In the genomic region with DNA sequence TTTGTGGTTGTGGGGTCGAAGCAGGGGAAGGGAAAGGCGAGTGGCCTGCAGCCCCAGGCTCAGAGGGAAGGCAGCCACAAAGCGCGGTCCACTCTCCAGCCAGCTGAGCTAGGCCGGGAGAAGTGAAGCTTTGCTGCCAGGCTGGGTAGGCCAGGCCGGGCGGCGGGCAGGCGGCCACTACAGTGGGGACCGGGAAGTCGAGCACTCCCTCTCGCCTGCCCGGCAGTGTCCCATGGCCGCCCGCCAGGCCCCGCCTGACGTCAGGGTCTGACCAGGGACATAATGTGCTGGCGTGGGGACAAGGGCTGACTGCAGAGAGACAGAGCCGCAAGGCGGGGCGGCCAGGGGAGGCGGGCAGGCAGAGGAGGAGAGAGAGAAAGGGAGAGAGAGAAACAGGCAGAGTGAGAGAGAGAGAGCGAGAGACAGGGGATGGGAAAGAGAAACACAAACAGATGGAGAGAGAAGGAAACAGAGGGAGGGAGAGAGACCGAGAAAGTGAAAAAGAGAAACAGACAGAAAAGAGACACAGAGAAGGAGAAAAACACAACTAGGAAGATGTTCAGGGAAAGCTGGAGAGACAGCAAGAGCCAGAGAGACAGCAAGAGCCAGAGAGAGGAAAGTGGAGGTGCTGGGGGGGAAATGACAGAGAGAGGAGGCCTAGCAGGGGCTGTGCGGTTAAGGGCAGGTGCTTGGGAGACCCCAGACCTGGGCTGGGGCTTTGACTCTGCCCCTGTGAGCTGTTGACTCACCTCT, we compare ENCODE assay signal across 9 cellular contexts.
DNase-seq lines count a peak whose midpoint lies in the region; ATAC-seq and TF ChIP-seq lines count a peak whose summit lies in the region.
"Had no signal": no experiment of that assay in that cellular context is flagged by ENCODE, and none has a peak within 500 bp of the region (broad histone marks: within the 10 kb centered on the region; RNA-seq: fewer than 3 reads in every experiment).

No MANE protein-coding gene starts in this region.

- POLR2A ChIA-PET in AG04450 (lab: Yijun Ruan, JAX) (no interaction called here), RWPE1 (lab: Yijun Ruan, JAX; ENCODE audit: low non-redundant PET) (no interaction called here)

- peaks cover 3% of the 10 kb centered on the region for H3K27me3 ChIP-seq in AG04450 (ENCODE audit: control insufficient read depth, insufficient read depth, low read length)

- DNase-seq in AG04450 (ENCODE audit: low read depth, low spot score): no peak
- peak; percentile 40 for DNase-seq in RWPE1 (ENCODE audit: low spot score)
- peak; percentile 98 for DNase-seq in fibroblast of mammary gland (ENCODE audit: low read depth)
- no peak for DNase-seq in neural crest cell (ENCODE audit: low read depth, low spot score)
- DNase-seq in activated T-helper 2 cell treated with anti-CD3 and anti-CD28 coated beads, Interferon-gamma antibody, Interleukin-2, Interleukin-4, amounts not matched to agents 10 μg/mL and 5 μg/mL and 100 μg/mL, durations not matched to agents 14 hours and 24 hours and 36 hours (ENCODE audit: low spot score): no peak
- DNase-seq in activated effector memory CD4-positive, alpha-beta T cell treated with Interleukin-2 at 50 U/mL for 16 hours: no peak
- DNase-seq: NCI-H1417 treated with DMSO at 0.1 percent for 48 hours had no signal

- H3K9me3 Mint-ChIP-seq in neural crest cell: peaks cover 7% of the 10 kb centered on the region
- no peaks in the 10 kb centered on the region for H3K9me3 Mint-ChIP-seq in activated T-helper 2 cell treated with anti-CD3 and anti-CD28 coated beads, Interferon-gamma antibody, Interleukin-2, Interleukin-4, amounts not matched to agents 10 μg/mL and 5 μg/mL and 100 μg/mL, durations not matched to agents 14 hours and 24 hours and 36 hours

- H3K27ac ChIP-seq in AG04450 (ENCODE audit: low read depth, low read length) (peak overlapping the region; percentile 77), RWPE1 (peak overlapping the region; percentile 99)

- no peak for TF ChIP-seq CTCF in AG04450 (IDR thresholded peaks at IDR 0.05; ENCODE audit: low read depth, low read length)
- TF ChIP-seq CTCF in RWPE1 (conservative IDR thresholded peaks at IDR 0.05; ENCODE audit: low read depth): no peak
- TF ChIP-seq CTCF in fibroblast of mammary gland (conservative IDR thresholded peaks at IDR 0.05; ENCODE audit: control insufficient read depth, insufficient read depth, low read depth, low read length): no peak
- TF ChIP-seq CTCF in neural crest cell (conservative IDR thresholded peaks at IDR 0.05): no peak

- peaks cover 18% of the 10 kb centered on the region for H3K4me1 Mint-ChIP-seq in neural crest cell
- peaks cover 5% of the 10 kb centered on the region for H3K4me1 Mint-ChIP-seq in activated T-helper 2 cell treated with anti-CD3 and anti-CD28 coated beads, Interferon-gamma antibody, Interleukin-2, Interleukin-4, amounts not matched to agents 10 μg/mL and 5 μg/mL and 100 μg/mL, durations not matched to agents 14 hours and 24 hours and 36 hours (ENCODE audit: low read depth)

- peaks cover 14% of the 10 kb centered on the region for H3K9me3 ChIP-seq in AG04450 (ENCODE audit: control insufficient read depth, insufficient read depth, low read length)

- CTCF ChIA-PET in AG04450 (lab: Charles Lee) (no interaction called here), RWPE1 (lab: Yijun Ruan, JAX) (interaction anchor here (0.6 to 0.7 kb wide), 3 partner anchors 46 to 989 kb away, joined by 3 read pairs; no protein-coding TSS in a partner anchor)

- peaks cover 3% of the 10 kb centered on the region for H3K36me3 Mint-ChIP-seq in neural crest cell (ENCODE audit: low read depth)
- H3K36me3 Mint-ChIP-seq in activated T-helper 2 cell treated with anti-CD3 and anti-CD28 coated beads, Interferon-gamma antibody, Interleukin-2, Interleukin-4, amounts not matched to agents 10 μg/mL and 5 μg/mL and 100 μg/mL, durations not matched to agents 14 hours and 24 hours and 36 hours (ENCODE audit: low read depth): no peaks in the 10 kb centered on the region

- ATAC-seq in GM18511 (IDR thresholded peaks at IDR 0.05; ENCODE audit: unreplicated experiment): no peak
- no peak for ATAC-seq in activated CD4-positive, CD25-positive, alpha-beta regulatory T cell treated with anti-CD3 and anti-CD28 coated beads, Interleukin-2, amount 50 U/mL, for 24 hours

- H3K27ac Mint-ChIP-seq in neural crest cell (ENCODE audit: unreplicated experiment): peak overlapping the region; percentile 96
- H3K27ac Mint-ChIP-seq in activated T-helper 2 cell treated with anti-CD3 and anti-CD28 coated beads, Interferon-gamma antibody, Interleukin-2, Interleukin-4, amounts not matched to agents 10 μg/mL and 5 μg/mL and 100 μg/mL, durations not matched to agents 14 hours and 24 hours and 36 hours: no peak overlapping the region

- intact Hi-C loops in activated T-helper 2 cell treated with anti-CD3 and anti-CD28 coated beads, Interferon-gamma antibody, Interleukin-2, Interleukin-4, amounts not matched to agents 10 μg/mL and 5 μg/mL and 100 μg/mL, durations not matched to agents 14 hours and 24 hours and 36 hours (cut with micrococcal nuclease): no loop called here

- H3K4me3 Mint-ChIP-seq in neural crest cell: no peak overlapping the region
- H3K4me3 Mint-ChIP-seq in activated T-helper 2 cell treated with anti-CD3 and anti-CD28 coated beads, Interferon-gamma antibody, Interleukin-2, Interleukin-4, amounts not matched to agents 10 μg/mL and 5 μg/mL and 100 μg/mL, durations not matched to agents 14 hours and 24 hours and 36 hours (ENCODE audit: low read depth): no peak overlapping the region

- H3K27me3 Mint-ChIP-seq in neural crest cell (ENCODE audit: low read depth): peaks cover 23% of the 10 kb centered on the region
- H3K27me3 Mint-ChIP-seq in activated T-helper 2 cell treated with anti-CD3 and anti-CD28 coated beads, Interferon-gamma antibody, Interleukin-2, Interleukin-4, amounts not matched to agents 10 μg/mL and 5 μg/mL and 100 μg/mL, durations not matched to agents 14 hours and 24 hours and 36 hours (ENCODE audit: low read depth): peaks cover 24% of the 10 kb centered on the region

- H3K4me3 ChIP-seq in AG04450 (ENCODE audit: low read depth, low read length) (0 out of 2 replicates have a peak overlapping the region, but pooled peaks have one; percentile 10), fibroblast of mammary gland (ENCODE audit: control insufficient read depth, low read depth, low read length) (no peak overlapping the region)

Comparison
In these comparisons a context has a peak if more than half of its experiments do, and no peak if none do; other contexts are left out.
1. DNase-seq: peak in RWPE1 (single experiment) and fibroblast of mammary gland (single experiment); none in AG04450 (single experiment), neural crest cell (single experiment), activated T-helper 2 cell treated with anti-CD3 and anti-CD28 coated beads, Interferon-gamma antibody, Interleukin-2, Interleukin-4, amounts not matched to agents 10 μg/mL and 5 μg/mL and 100 μg/mL, durations not matched to agents 14 hours and 24 hours and 36 hours (single experiment) and activated effector memory CD4-positive, alpha-beta T cell treated with Interleukin-2 at 50 U/mL for 16 hours (single experiment).